1 cellular context compared by ENCODE assay signal in genomic region chr15:90286678-90287077, GRCh38.
TF ChIP-seq lines count a peak whose summit lies in the region.

No MANE protein-coding gene starts in this region.

TF ChIP-seq in HCT116, 20 proteins besides CTCF, POLR2A, EP300 and RAD21:
- no peak for TF ChIP-seq EGR1 (IDR thresholded peaks at IDR 0.05; ENCODE audit: low read depth)
